In genomic region chr18:2641638-2642037, GRCh38 we compare ENCODE assay signal across 8 cellular contexts. TPM values are rescaled to one million over a fixed set of nuclear protein-coding genes. Genes with fewer than 3 reads are reported as not detected.
DNase-seq lines count a peak whose midpoint lies in the region; ATAC-seq and TF ChIP-seq lines count a peak whose summit lies in the region.

No MANE protein-coding gene starts in this region.

- WGBS in adrenal gland, 4 donors, result 10 to 20% (median 13%) methylated on average over 2 of the region's 2 CpGs

- H3K4me1 ChIP-seq in adrenal gland (replicated peaks in 1 of 2), result peaks cover 0 to 4% of the 10 kb centered on the region in 2 donors

- peak overlapping the region; percentile 63 for H3K4me3 Mint-ChIP-seq in activated CD4-positive, alpha-beta T cell treated with anti-CD3 and anti-CD28 coated beads for 36 hours

- TF ChIP-seq CTCF in fibroblast of pulmonary artery (IDR thresholded peaks at IDR 0.05; ENCODE audit: low read length, missing control alignments), result no peak
- no peak for TF ChIP-seq CTCF in adrenal gland (IDR thresholded peaks at IDR 0.05)

- peaks cover 51% of the 10 kb centered on the region for H3K4me1 Mint-ChIP-seq in activated CD4-positive, alpha-beta T cell treated with anti-CD3 and anti-CD28 coated beads for 36 hours

- H3K9me3 ChIP-seq in adrenal gland (replicated peaks in 1 of 3), result no peaks in the 10 kb centered on the region

- TF ChIP-seq POLR2A in adrenal gland (IDR thresholded peaks at IDR 0.05), result no peak

- peak overlapping the region in 2 of 5 donors; percentile 1 to 15 for H3K27ac ChIP-seq in adrenal gland

- intact Hi-C loops in activated CD4-positive, alpha-beta T cell treated with anti-CD3 and anti-CD28 coated beads for 36 hours (cut with DNase I, micrococcal nuclease), result loop anchor here (1.0 to 5.0 kb wide), 12 partner anchors 13 to 1829 kb away; partner anchors contain the start of genes METTL4 (in 2 of the 2), MYL12A (in 2 of the 2), NDC80 (in 2 of the 2) and SMCHD1 (in 2 of the 2)
- intact Hi-C loops in adrenal gland (cut with DNase I), result no loop called here

- no peak overlapping the region for H3K27ac Mint-ChIP-seq in activated CD4-positive, alpha-beta T cell treated with anti-CD3 and anti-CD28 coated beads for 36 hours

- H3K36me3 Mint-ChIP-seq in activated CD4-positive, alpha-beta T cell treated with anti-CD3 and anti-CD28 coated beads for 36 hours (ENCODE audit: low read depth), result peaks cover 5% of the 10 kb centered on the region

- peak; percentile 71 for ATAC-seq in activated CD4-positive, alpha-beta T cell treated with anti-CD3 and anti-CD28 coated beads for 36 hours
- ATAC-seq in HG02610 (IDR thresholded peaks at IDR 0.05; ENCODE audit: unreplicated experiment), result peak; percentile 71

- CTCF ChIA-PET in activated CD4-positive, alpha-beta T cell treated with anti-CD3 and anti-CD28 coated beads for 36 hours (lab: Charles Lee), result interaction anchor here (0.8 to 1.1 kb wide), 4 partner anchors 9 to 15 kb away, joined by 3 to 5 read pairs (median 4); partner anchors contain the start of gene SMCHD1

- H3K27me3 ChIP-seq in adrenal gland, result no peaks in the 10 kb centered on the region

- no peak for DNase-seq in activated CD4-positive, alpha-beta T cell treated with anti-CD3 and anti-CD28 coated beads for 36 hours
- DNase-seq in activated CD4-positive, alpha-beta T cell treated with anti-CD3 and anti-CD28 coated beads for 4 hours, result no peak
- DNase-seq in NCI-H2196 (lab: John Stamatoyannopoulos, UW; ENCODE audit: unreplicated experiment), result peak; percentile 52
- DNase-seq in fibroblast of pulmonary artery (ENCODE audit: low read depth), result peak; percentile 22
- DNase-seq in adrenal gland, result no peak
- no peak for DNase-seq in NCI-H524 (lab: John Stamatoyannopoulos, UW)
- no peak for DNase-seq in NCI-H82 (lab: John Stamatoyannopoulos, UW)

- peaks cover 5% of the 10 kb centered on the region for H3K9me3 Mint-ChIP-seq in activated CD4-positive, alpha-beta T cell treated with anti-CD3 and anti-CD28 coated beads for 36 hours (ENCODE audit: low read depth)

- POLR2A ChIA-PET in activated CD4-positive, alpha-beta T cell treated with anti-CD3 and anti-CD28 coated beads for 36 hours (lab: Charles Lee), result interaction anchor here (1.0 to 1.2 kb wide), 3 partner anchors 14 to 70 kb away, joined by 5 to 8 read pairs (median 6); partner anchors contain the start of genes METTL4, NDC80 and SMCHD1

- H3K27me3 Mint-ChIP-seq in activated CD4-positive, alpha-beta T cell treated with anti-CD3 and anti-CD28 coated beads for 36 hours, result no peaks in the 10 kb centered on the region

- H3K4me3 ChIP-seq in fibroblast of pulmonary artery (replicated peaks; ENCODE audit: low read depth, low read length) (no peak overlapping the region), adrenal gland (no peak overlapping the region)

- no peaks in the 10 kb centered on the region for H3K36me3 ChIP-seq in adrenal gland (replicated peaks in 1 of 2)

RNA-seq across cellular contexts. Expression of gene SMCHD1, which starts 13.9 kb away (rescaled TPM):
- 100 to 1,000 TPM in 1 of 2 experiments, 10 to 100 TPM in 1; 89.5 to 121 TPM for total RNA-seq in activated CD4-positive, alpha-beta T cell treated with anti-CD3 and anti-CD28 coated beads for 36 hours
- 10 to 100 TPM; 13.3 to 43.6 (median 25.1) TPM for total RNA-seq in adrenal gland
- polyA plus RNA-seq in adrenal gland, result 10 to 100 TPM in 1 of 3 donors, 1 to 10 TPM in 2; 5.3 to 19.0 (median 7.2) TPM

Comparison
In these comparisons a context has a peak if more than half of its experiments do, and no peak if none do; other contexts are left out.
1. DNase-seq: peak in NCI-H2196 (single experiment) and fibroblast of pulmonary artery (single experiment); none in activated CD4-positive, alpha-beta T cell treated with anti-CD3 and anti-CD28 coated beads for 36 hours (single experiment), activated CD4-positive, alpha-beta T cell treated with anti-CD3 and anti-CD28 coated beads for 4 hours (0 of 2), adrenal gland (0 of 7), NCI-H524 (0 of 2) and NCI-H82 (single experiment).
2. intact Hi-C loops: an anchor here in activated CD4-positive, alpha-beta T cell treated with anti-CD3 and anti-CD28 coated beads for 36 hours (1.0 to 5.0 kb wide); none called in adrenal gland.